In the genomic region with DNA sequence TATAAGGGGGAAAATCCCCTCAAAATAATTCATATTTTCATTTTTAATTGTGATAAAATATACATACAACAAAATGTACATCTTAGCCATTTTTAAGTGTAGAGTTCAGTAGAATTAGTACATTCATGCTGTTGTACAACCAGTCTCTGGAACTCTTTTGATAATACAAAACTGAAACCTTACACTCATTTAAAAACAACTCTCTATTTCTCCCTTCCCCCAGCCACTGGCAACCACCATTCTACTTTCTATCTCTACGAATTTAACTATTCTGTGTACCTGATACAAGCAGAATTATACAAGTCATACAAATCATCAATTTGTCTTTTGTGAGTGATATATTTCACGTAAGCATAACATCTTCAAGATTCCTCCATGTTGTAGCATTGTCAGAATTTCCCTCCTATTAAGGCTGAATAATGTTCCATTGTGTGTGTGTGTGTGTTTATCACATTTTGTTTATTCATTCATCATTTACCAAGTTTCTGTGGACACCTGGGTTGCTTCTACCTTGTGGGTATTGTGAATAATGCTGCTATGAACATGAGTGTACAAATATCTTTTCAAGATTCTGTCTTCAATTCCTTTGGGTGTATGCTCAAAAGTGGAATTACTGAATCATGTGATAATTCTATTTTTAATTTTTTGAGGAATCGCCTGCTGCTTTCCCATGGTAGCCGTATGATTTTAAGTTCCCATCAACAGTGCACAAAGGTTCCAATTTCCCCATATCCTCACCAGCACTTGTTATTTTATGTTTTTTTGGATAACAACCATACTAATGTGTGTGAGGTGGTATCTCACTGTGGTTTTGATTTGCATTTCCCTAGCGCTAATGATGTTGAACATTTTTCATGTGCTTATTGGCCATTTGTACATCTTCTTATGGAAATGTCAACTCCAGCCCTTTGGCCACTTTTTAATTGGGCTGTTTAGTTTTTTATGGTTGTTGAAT, we compare ENCODE assay signal across 19 cellular contexts. TPM values are rescaled to one million over a fixed set of nuclear protein-coding genes. Genes with fewer than 3 reads are reported as not detected.
A peak's percentile ranks its signal among the peaks of the same experiment; 100 is the strongest.
DNase-seq lines count a peak whose midpoint lies in the region; ATAC-seq and TF ChIP-seq lines count a peak whose summit lies in the region.
"Had no signal": no experiment of that assay in that cellular context is flagged by ENCODE, and none has a peak within 500 bp of the region (broad histone marks: within the 10 kb centered on the region; RNA-seq: fewer than 3 reads in every experiment).

No MANE protein-coding gene starts in this region.

- H4K12ac ChIP-seq in trophoblast cell (ENCODE audit: low read depth, low read length) = no peak overlapping the region

- H2AFZ ChIP-seq in MM.1S (ENCODE audit: low read length) (no peak overlapping the region), trophoblast cell (ENCODE audit: insufficient read depth, low read length, poor library complexity) (no peak overlapping the region)

- H2BK120ac ChIP-seq in trophoblast cell (ENCODE audit: insufficient read depth, low read length, poor library complexity) = no peak overlapping the region

- H3K4ac ChIP-seq in trophoblast cell (ENCODE audit: low read depth, low read length) = no peak overlapping the region

- H3K14ac ChIP-seq in trophoblast cell (ENCODE audit: low read length) = no peak overlapping the region

- TF ChIP-seq CTCF in HEK293 (tag by site-specific recombination; IDR thresholded peaks at IDR 0.05) = no peak
- TF ChIP-seq CTCF in MM.1S (IDR thresholded peaks at IDR 0.05; ENCODE audit: low read length) = no peak

- no peaks in the 10 kb centered on the region for H3K9me2 ChIP-seq in MM.1S (replicated peaks; ENCODE audit: insufficient read depth, low read length)

- H3K36me3 Mint-ChIP-seq in immature natural killer cell = peaks cover 0 to 4% (median 0%) of the 10 kb centered on the region in 3 donors
- H3K36me3 Mint-ChIP-seq: CD8-positive, alpha-beta T cell had no signal

- CTCF ChIA-PET in HEK293 (lab: Yijun Ruan, JAX) = no interaction called here

- 0 out of 2 replicates have a peak, but pooled peaks cover 3% of the 10 kb centered on the region for H3F3A ChIP-seq in MM.1S (ENCODE audit: insufficient read depth, low read length)

- no peak overlapping the region for H4K91ac ChIP-seq in trophoblast cell (ENCODE audit: low read depth, low read length)

- no peak overlapping the region for H2AK5ac ChIP-seq in trophoblast cell (ENCODE audit: low read length)

- peaks cover 9 to 12% (median 10%) of the 10 kb centered on the region in 3 donors for H3K27me3 Mint-ChIP-seq in immature natural killer cell (ENCODE audit: low read depth in 3 of 3)

- no peak overlapping the region for H3K4me3 ChIP-seq in HEK293 (ENCODE audit: low read depth, low read length)
- H3K4me3 ChIP-seq in MM.1S (ENCODE audit: low read length) = no peak overlapping the region
- H3K4me3 ChIP-seq in trophoblast cell (ENCODE audit: low read depth, low read length) = no peak overlapping the region
- H3K4me3 ChIP-seq: suprapubic skin had no signal

- no peak overlapping the region for H2BK5ac ChIP-seq in trophoblast cell (ENCODE audit: low read depth, low read length, poor library complexity)

- POLR2A ChIA-PET in HEK293 (lab: Yijun Ruan, JAX) = no interaction called here

- no peak overlapping the region for H3K27ac Mint-ChIP-seq in immature natural killer cell
- H3K27ac Mint-ChIP-seq: CD8-positive, alpha-beta T cell had no signal

- H3K23ac ChIP-seq in trophoblast cell (ENCODE audit: low read length) = no peak overlapping the region

- H3K27me3 ChIP-seq in MM.1S (replicated peaks; ENCODE audit: insufficient read depth, low read length) (no peaks in the 10 kb centered on the region), trophoblast cell (ENCODE audit: insufficient read depth, low read length) (no peaks in the 10 kb centered on the region)
- H3K27me3 ChIP-seq: suprapubic skin had no signal

- no peaks in the 10 kb centered on the region for H3K9me3 ChIP-seq in HEK293 (ENCODE audit: control insufficient read depth, insufficient read depth, low read depth, low read length)
- H3K9me3 ChIP-seq in MM.1S (replicated peaks; ENCODE audit: insufficient read depth, low read length) = no peaks in the 10 kb centered on the region
- H3K9me3 ChIP-seq in trophoblast cell (ENCODE audit: insufficient read depth, low read depth, low read length) = no peaks in the 10 kb centered on the region
- H3K9me3 ChIP-seq: suprapubic skin had no signal

- H4K8ac ChIP-seq in trophoblast cell (ENCODE audit: low read depth, low read length) = no peak overlapping the region

- H3K79me2 ChIP-seq in MM.1S (ENCODE audit: low read length) (no peaks in the 10 kb centered on the region), trophoblast cell (ENCODE audit: control insufficient read depth, insufficient read depth, low read length, poor library complexity) (no peaks in the 10 kb centered on the region)

- ATAC-seq in GM18498 (IDR thresholded peaks at IDR 0.05; ENCODE audit: unreplicated experiment) (peak; percentile 84), GM18858 (IDR thresholded peaks at IDR 0.05; ENCODE audit: unreplicated experiment) (peak; percentile 83)
- ATAC-seq: CD8-positive, alpha-beta T cell; HCT116 had no signal

- no peaks in the 10 kb centered on the region for H3K9me3 Mint-ChIP-seq in immature natural killer cell
- H3K9me3 Mint-ChIP-seq: CD8-positive, alpha-beta T cell had no signal

- no peak overlapping the region for H3K4me3 Mint-ChIP-seq in immature natural killer cell
- H3K4me3 Mint-ChIP-seq: CD8-positive, alpha-beta T cell had no signal

- H3K18ac ChIP-seq in trophoblast cell (ENCODE audit: low read length) = no peak overlapping the region

- no peaks in the 10 kb centered on the region for H3K4me1 Mint-ChIP-seq in immature natural killer cell

- H3K4me2 ChIP-seq in MM.1S (ENCODE audit: low read depth, low read length) (peak overlapping the region; percentile 44; the same call in 1 of the 2 replicates), trophoblast cell (ENCODE audit: low read length) (no peak overlapping the region)

- DNase-seq in MM.1S (peak; percentile 53), immature natural killer cell (no peak), T-helper 9 cell (no peak), trophoblast cell (no peak)
- DNase-seq: activated effector memory CD4-positive, alpha-beta T cell treated with Interleukin-2 at 50 U/mL for 16 hours; CD8-positive, alpha-beta T cell; effector CD4-positive, alpha-beta T cell; GF-D8; Kasumi-1; mesenchymal stem cell; NCI-H1694; NCI-H774; SHP77 had no signal

- H3K9ac ChIP-seq in MM.1S (ENCODE audit: low read length) = no peak overlapping the region
- H3K9ac ChIP-seq in trophoblast cell (ENCODE audit: low read length) = no peak overlapping the region

- H3K36me3 ChIP-seq in HEK293 (ENCODE audit: control insufficient read depth in 2 of 2, insufficient read depth in 1 of 2, low read length in 2 of 2) = no peaks in the 10 kb centered on the region
- no peaks in the 10 kb centered on the region for H3K36me3 ChIP-seq in MM.1S (replicated peaks; ENCODE audit: insufficient read depth, low read length)
- no peaks in the 10 kb centered on the region for H3K36me3 ChIP-seq in trophoblast cell (ENCODE audit: control insufficient read depth in 1 of 2, insufficient read depth in 2 of 2, low read length in 2 of 2)
- H3K36me3 ChIP-seq: suprapubic skin had no signal

- no peaks in the 10 kb centered on the region for H4K20me1 ChIP-seq in MM.1S (ENCODE audit: insufficient read depth, low read length)

- H2BK12ac ChIP-seq in trophoblast cell (ENCODE audit: low read length) = no peak overlapping the region

- WGBS in trophoblast cell (ENCODE audit: extremely low coverage, insufficient coverage, insufficient read length) = no CpG with 5 or more reads among the region's 5 CpGs

- H3K4me1 ChIP-seq in HEK293 (ENCODE audit: control insufficient read depth, insufficient read depth, low read length) (no peaks in the 10 kb centered on the region), MM.1S (ENCODE audit: low read length) (peaks cover 17% of the 10 kb centered on the region), trophoblast cell (ENCODE audit: control insufficient read depth in 1 of 2, insufficient read depth in 2 of 2, low read length in 2 of 2) (no peaks in the 10 kb centered on the region)
- H3K4me1 ChIP-seq: suprapubic skin had no signal

- H3K27ac ChIP-seq in HEK293 (ENCODE audit: extremely low read depth, low read depth, low read length) = no peak overlapping the region
- H3K27ac ChIP-seq in MM.1S (ENCODE audit: low read length) = no peak overlapping the region
- H3K27ac ChIP-seq in trophoblast cell (ENCODE audit: low read depth, low read length) = no peak overlapping the region
- H3K27ac ChIP-seq: HL-60, suprapubic skin had no signal

- no peaks in the 10 kb centered on the region for H3K79me1 ChIP-seq in trophoblast cell (ENCODE audit: low read length)

TF ChIP-seq in HEK293, 187 proteins besides CTCF, POLR2A, EP300 and RAD21:
- TF ChIP-seq ZNF184 (tag by site-specific recombination; IDR thresholded peaks at IDR 0.05) (peak; percentile 97), GLI2 (tag by site-specific recombination; IDR thresholded peaks at IDR 0.05; ENCODE audit: borderline replicate concordance, low read depth) (no peak)
TF ChIP-seq in HEK293: peak in this region for 1.

RNA-seq across cellular contexts. Expression of a gene that starts 4.7 kb away (rescaled TPM):
- not detected for polyA plus RNA-seq in immature natural killer cell
- polyA plus RNA-seq in trophoblast cell (2013) = not detected in 2 replicates
